Comparison of ENCODE assay signal across 1 cellular context in the genomic region with DNA sequence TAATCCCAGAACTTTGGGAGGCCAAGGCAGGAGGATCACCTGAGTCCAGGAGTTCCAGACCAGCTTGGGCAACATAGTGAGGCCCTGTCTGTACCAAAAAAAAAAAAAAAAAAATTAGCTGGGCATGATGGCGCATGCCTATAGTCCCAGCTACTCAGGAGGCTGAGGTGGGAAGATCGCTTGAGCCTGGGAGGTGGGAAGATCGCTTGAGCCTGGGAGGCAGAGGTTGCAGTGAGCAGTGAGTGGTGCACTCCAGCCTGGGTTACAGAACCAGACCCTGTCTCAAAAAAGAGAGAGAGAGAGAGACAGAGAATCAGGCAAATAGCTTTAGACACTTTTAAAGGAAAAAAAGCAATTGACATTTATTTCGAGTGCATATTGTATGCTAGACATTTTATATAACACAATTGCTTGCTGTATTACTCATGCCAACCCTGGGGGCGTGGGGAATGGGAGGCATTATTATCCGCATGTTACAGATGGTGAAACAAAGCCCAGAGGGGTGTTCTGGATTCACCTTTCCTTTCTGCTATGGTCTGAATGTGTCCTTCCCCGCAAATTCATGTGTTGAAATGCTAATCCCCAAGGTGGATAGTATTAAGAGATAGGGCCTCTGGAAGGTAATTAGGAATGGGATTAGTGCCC.
TF ChIP-seq lines count a peak whose summit lies in the region.

No MANE protein-coding gene starts in this region.

TF ChIP-seq in WTC11, 78 proteins besides CTCF, POLR2A, EP300 and RAD21 (continued from another document):
- TF ChIP-seq, protein P1, sequence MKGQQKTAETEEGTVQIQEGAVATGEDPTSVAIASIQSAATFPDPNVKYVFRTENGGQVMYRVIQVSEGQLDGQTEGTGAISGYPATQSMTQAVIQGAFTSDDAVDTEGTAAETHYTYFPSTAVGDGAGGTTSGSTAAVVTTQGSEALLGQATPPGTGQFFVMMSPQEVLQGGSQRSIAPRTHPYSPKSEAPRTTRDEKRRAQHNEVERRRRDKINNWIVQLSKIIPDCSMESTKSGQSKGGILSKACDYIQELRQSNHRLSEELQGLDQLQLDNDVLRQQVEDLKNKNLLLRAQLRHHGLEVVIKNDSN (CRISPR knock-in tag; IDR thresholded peaks at IDR 0.05) = no peak
- TF ChIP-seq, protein P2, sequence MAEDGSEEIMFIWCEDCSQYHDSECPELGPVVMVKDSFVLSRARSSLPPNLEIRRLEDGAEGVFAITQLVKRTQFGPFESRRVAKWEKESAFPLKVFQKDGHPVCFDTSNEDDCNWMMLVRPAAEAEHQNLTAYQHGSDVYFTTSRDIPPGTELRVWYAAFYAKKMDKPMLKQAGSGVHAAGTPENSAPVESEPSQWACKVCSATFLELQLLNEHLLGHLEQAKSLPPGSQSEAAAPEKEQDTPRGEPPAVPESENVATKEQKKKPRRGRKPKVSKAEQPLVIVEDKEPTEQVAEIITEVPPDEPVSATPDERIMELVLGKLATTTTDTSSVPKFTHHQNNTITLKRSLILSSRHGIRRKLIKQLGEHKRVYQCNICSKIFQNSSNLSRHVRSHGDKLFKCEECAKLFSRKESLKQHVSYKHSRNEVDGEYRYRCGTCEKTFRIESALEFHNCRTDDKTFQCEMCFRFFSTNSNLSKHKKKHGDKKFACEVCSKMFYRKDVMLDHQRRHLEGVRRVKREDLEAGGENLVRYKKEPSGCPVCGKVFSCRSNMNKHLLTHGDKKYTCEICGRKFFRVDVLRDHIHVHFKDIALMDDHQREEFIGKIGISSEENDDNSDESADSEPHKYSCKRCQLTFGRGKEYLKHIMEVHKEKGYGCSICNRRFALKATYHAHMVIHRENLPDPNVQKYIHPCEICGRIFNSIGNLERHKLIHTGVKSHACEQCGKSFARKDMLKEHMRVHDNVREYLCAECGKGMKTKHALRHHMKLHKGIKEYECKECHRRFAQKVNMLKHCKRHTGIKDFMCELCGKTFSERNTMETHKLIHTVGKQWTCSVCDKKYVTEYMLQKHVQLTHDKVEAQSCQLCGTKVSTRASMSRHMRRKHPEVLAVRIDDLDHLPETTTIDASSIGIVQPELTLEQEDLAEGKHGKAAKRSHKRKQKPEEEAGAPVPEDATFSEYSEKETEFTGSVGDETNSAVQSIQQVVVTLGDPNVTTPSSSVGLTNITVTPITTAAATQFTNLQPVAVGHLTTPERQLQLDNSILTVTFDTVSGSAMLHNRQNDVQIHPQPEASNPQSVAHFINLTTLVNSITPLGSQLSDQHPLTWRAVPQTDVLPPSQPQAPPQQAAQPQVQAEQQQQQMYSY (CRISPR knock-in tag; IDR thresholded peaks at IDR 0.05) = no peak
- TF ChIP-seq NR2C2 (CRISPR knock-in tag; IDR thresholded peaks at IDR 0.05) (no peak), ESRRA (CRISPR knock-in tag; IDR thresholded peaks at IDR 0.05; ENCODE audit: borderline replicate concordance) (no peak), MXD4 (CRISPR knock-in tag; IDR thresholded peaks at IDR 0.05; ENCODE audit: borderline replicate concordance) (no peak), NFE2L1 (CRISPR knock-in tag; IDR thresholded peaks at IDR 0.05) (no peak)
- TF ChIP-seq, protein P3, sequence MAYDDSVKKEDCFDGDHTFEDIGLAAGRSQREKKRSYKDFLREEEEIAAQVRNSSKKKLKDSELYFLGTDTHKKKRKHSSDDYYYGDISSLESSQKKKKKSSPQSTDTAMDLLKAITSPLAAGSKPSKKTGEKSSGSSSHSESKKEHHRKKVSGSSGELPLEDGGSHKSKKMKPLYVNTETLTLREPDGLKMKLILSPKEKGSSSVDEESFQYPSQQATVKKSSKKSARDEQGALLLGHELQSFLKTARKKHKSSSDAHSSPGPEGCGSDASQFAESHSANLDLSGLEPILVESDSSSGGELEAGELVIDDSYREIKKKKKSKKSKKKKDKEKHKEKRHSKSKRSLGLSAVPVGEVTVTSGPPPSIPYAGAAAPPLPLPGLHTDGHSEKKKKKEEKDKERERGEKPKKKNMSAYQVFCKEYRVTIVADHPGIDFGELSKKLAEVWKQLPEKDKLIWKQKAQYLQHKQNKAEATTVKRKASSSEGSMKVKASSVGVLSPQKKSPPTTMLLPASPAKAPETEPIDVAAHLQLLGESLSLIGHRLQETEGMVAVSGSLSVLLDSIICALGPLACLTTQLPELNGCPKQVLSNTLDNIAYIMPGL (CRISPR knock-in tag; IDR thresholded peaks at IDR 0.05) = no peak
- TF ChIP-seq, protein P4, sequence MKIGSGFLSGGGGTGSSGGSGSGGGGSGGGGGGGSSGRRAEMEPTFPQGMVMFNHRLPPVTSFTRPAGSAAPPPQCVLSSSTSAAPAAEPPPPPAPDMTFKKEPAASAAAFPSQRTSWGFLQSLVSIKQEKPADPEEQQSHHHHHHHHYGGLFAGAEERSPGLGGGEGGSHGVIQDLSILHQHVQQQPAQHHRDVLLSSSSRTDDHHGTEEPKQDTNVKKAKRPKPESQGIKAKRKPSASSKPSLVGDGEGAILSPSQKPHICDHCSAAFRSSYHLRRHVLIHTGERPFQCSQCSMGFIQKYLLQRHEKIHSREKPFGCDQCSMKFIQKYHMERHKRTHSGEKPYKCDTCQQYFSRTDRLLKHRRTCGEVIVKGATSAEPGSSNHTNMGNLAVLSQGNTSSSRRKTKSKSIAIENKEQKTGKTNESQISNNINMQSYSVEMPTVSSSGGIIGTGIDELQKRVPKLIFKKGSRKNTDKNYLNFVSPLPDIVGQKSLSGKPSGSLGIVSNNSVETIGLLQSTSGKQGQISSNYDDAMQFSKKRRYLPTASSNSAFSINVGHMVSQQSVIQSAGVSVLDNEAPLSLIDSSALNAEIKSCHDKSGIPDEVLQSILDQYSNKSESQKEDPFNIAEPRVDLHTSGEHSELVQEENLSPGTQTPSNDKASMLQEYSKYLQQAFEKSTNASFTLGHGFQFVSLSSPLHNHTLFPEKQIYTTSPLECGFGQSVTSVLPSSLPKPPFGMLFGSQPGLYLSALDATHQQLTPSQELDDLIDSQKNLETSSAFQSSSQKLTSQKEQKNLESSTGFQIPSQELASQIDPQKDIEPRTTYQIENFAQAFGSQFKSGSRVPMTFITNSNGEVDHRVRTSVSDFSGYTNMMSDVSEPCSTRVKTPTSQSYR (CRISPR knock-in tag; IDR thresholded peaks at IDR 0.05) = no peak
